ENCODE assay signal across 1 cellular context in genomic region chr19:13034636-13035035, GRCh38.
TF ChIP-seq lines count a peak whose summit lies in the region.

No MANE protein-coding gene starts in this region.

TF ChIP-seq in HepG2, 621 proteins besides CTCF, POLR2A, EP300 and RAD21:
- TF ChIP-seq ZBTB33 (CRISPR knock-in tag; IDR thresholded peaks at IDR 0.05), result peak; percentile 30; the same call in 1 of the 2 replicates
- no peak for TF ChIP-seq SMYD3 (CRISPR knock-in tag; IDR thresholded peaks at IDR 0.05)
- TF ChIP-seq ZNF441 (CRISPR knock-in tag; IDR thresholded peaks at IDR 0.05; ENCODE audit: borderline replicate concordance), result no peak
